8 cellular contexts compared by ENCODE assay signal in genomic region chr14:35808658-35809563, GRCh38. TPM values are rescaled to one million over a fixed set of nuclear protein-coding genes. Genes with fewer than 3 reads are reported as not detected.
DNase-seq lines count a peak whose midpoint lies in the region; ATAC-seq and TF ChIP-seq lines count a peak whose summit lies in the region.
"Not testable (repeated sequence)": the region's sequence is repeated elsewhere in the genome, so short reads cannot be mapped to it uniquely, and the experiment has no call there.

Gene RALGAPA1 (minus strand): TSS chr14:35809295. CDS start chr14:35808835, 460 bp downstream.

- peak; percentile 97 for DNase-seq in ELF-1 (ENCODE audit: low read depth, low spot score)
- DNase-seq in GOT3 (lab: John Stamatoyannopoulos, UW), result peak; percentile 40
- DNase-seq in RPMI8226, result peak; percentile 92
- DNase-seq in fibroblast of lung (ENCODE audit: low read depth in 2 of 2), result peak; percentile 98 to 99
- peak; percentile 83 to 98 (median 96) for DNase-seq in naive thymus-derived CD4-positive, alpha-beta T cell
- peak; percentile 92 for DNase-seq in stimulated activated naive B cell treated with anti-CD40 and anti-IgM and Interleukin-4, amounts not matched to agents 10 μg/mL and 1 μg/mL and 100 μg/mL, for 72 hours

- peak within 1 kb of the TSS; percentile 90 for H3K27ac Mint-ChIP-seq in activated T-helper 17 cell treated with anti-CD3 and anti-CD28 coated beads, Interleukin-2, amount 50 U/mL, for 72 hours
- H3K27ac Mint-ChIP-seq in naive thymus-derived CD4-positive, alpha-beta T cell, result peak within 1 kb of the TSS; percentile 80 to 100 (median 96)
- peak within 1 kb of the TSS; percentile 99 for H3K27ac Mint-ChIP-seq in stimulated activated naive B cell treated with anti-CD40 and anti-IgM and Interleukin-4, amounts not matched to agents 10 μg/mL and 1 μg/mL and 100 μg/mL, for 72 hours

- not testable (repeated sequence) for H3K27me3 ChIP-seq in fibroblast of lung (ENCODE audit: control insufficient read depth, insufficient read depth, low read length); naive thymus-derived CD4-positive, alpha-beta T cell (ENCODE audit: control insufficient read depth in 2 of 2, insufficient read depth in 2 of 2, low read length in 2 of 2)

- not testable (repeated sequence) for H3K27me3 Mint-ChIP-seq in activated T-helper 17 cell treated with anti-CD3 and anti-CD28 coated beads, Interleukin-2, amount 50 U/mL, for 72 hours; naive thymus-derived CD4-positive, alpha-beta T cell; stimulated activated naive B cell treated with anti-CD40 and anti-IgM and Interleukin-4, amounts not matched to agents 10 μg/mL and 1 μg/mL and 100 μg/mL, for 72 hours

- not testable (repeated sequence) for H3K9me3 ChIP-seq in fibroblast of lung (ENCODE audit: control insufficient read depth, insufficient read depth, low read depth, low read length); naive thymus-derived CD4-positive, alpha-beta T cell (ENCODE audit: control insufficient read depth in 2 of 3, low read length in 3 of 3)

- peak within 1 kb of the TSS; percentile 65 for H3K27ac ChIP-seq in fibroblast of lung (ENCODE audit: insufficient read depth, low read length)
- H3K27ac ChIP-seq in naive thymus-derived CD4-positive, alpha-beta T cell (ENCODE audit: low read depth, low read length), result peak within 1 kb of the TSS; percentile 77

- peak; percentile 94 for ATAC-seq in activated T-helper 17 cell treated with anti-CD3 and anti-CD28 coated beads, Interleukin-2, amount 50 U/mL, for 72 hours (replicated peaks)
- peak; percentile 98 for ATAC-seq in naive thymus-derived CD4-positive, alpha-beta T cell
- peak; percentile 97 for ATAC-seq in stimulated activated naive B cell treated with anti-CD40 and anti-IgM and Interleukin-4, amounts not matched to agents 10 μg/mL and 1 μg/mL and 100 μg/mL, for 72 hours (replicated peaks)

- H3K4me3 Mint-ChIP-seq in activated T-helper 17 cell treated with anti-CD3 and anti-CD28 coated beads, Interleukin-2, amount 50 U/mL, for 72 hours, result peak within 1 kb of the TSS; percentile 99
- H3K4me3 Mint-ChIP-seq in naive thymus-derived CD4-positive, alpha-beta T cell, result peak within 1 kb of the TSS; percentile 85 to 99 (median 98)
- peak within 1 kb of the TSS; percentile 99 to 100 for H3K4me3 Mint-ChIP-seq in stimulated activated naive B cell treated with anti-CD40 and anti-IgM and Interleukin-4, amounts not matched to agents 10 μg/mL and 1 μg/mL and 100 μg/mL, for 72 hours

- peak within 1 kb of the TSS; percentile 68 for H3K9ac ChIP-seq in fibroblast of lung (ENCODE audit: insufficient read depth, low read length)

- not testable (repeated sequence) for H3K4me1 Mint-ChIP-seq in activated T-helper 17 cell treated with anti-CD3 and anti-CD28 coated beads, Interleukin-2, amount 50 U/mL, for 72 hours
- H3K4me1 Mint-ChIP-seq in naive thymus-derived CD4-positive, alpha-beta T cell, result peaks cover 16 to 49% (median 32%) of the 10 kb centered on the region in 7 donors
- peaks cover 10 to 32% of the 10 kb centered on the region in 2 donors for H3K4me1 Mint-ChIP-seq in stimulated activated naive B cell treated with anti-CD40 and anti-IgM and Interleukin-4, amounts not matched to agents 10 μg/mL and 1 μg/mL and 100 μg/mL, for 72 hours

- intact Hi-C loops in naive thymus-derived CD4-positive, alpha-beta T cell (cut with micrococcal nuclease), result loop anchor here (1.0 to 5.0 kb wide), 13 partner anchors 13 to 1347 kb away; partner anchors contain the start of genes BRMS1L (in 2 of the 2), EAPP (in 2 of the 2), CFL2 (in 1 of the 2) and FAM177A1 (in 1 of the 2)

- peaks cover 12% of the 10 kb centered on the region for H3K36me3 Mint-ChIP-seq in activated T-helper 17 cell treated with anti-CD3 and anti-CD28 coated beads, Interleukin-2, amount 50 U/mL, for 72 hours (ENCODE audit: low read depth)
- not testable (repeated sequence) for H3K36me3 Mint-ChIP-seq in naive thymus-derived CD4-positive, alpha-beta T cell; stimulated activated naive B cell treated with anti-CD40 and anti-IgM and Interleukin-4, amounts not matched to agents 10 μg/mL and 1 μg/mL and 100 μg/mL, for 72 hours

- H3K4me1 ChIP-seq in fibroblast of lung (ENCODE audit: control insufficient read depth, extremely low read depth, insufficient read depth, low read length), result not testable (repeated sequence)
- peaks cover 14 to 16% of the 10 kb centered on the region in 2 donors for H3K4me1 ChIP-seq in naive thymus-derived CD4-positive, alpha-beta T cell (ENCODE audit: control insufficient read depth in 2 of 2, insufficient read depth in 2 of 2, low read length in 2 of 2)

- H4K20me1 ChIP-seq in fibroblast of lung (ENCODE audit: control insufficient read depth, extremely low read depth, insufficient read depth, low read length), result not testable (repeated sequence)

- TF ChIP-seq CTCF in LNCAP (IDR thresholded peaks at IDR 0.05) (peak; percentile 42; the same call in 1 of the 2 replicates), fibroblast of lung (conservative IDR thresholded peaks at IDR 0.05 in 1 of 2, IDR thresholded peaks at IDR 0.05 in 1 of 2; ENCODE audit: low read depth in 1 of 2, low read length in 2 of 2) (peak; percentile 32 to 49)

- H3K4me2 ChIP-seq in fibroblast of lung (ENCODE audit: extremely low read depth, insufficient read depth, low read length), result peak within 1 kb of the TSS; percentile 74

- H3K9me3 Mint-ChIP-seq in activated T-helper 17 cell treated with anti-CD3 and anti-CD28 coated beads, Interleukin-2, amount 50 U/mL, for 72 hours; naive thymus-derived CD4-positive, alpha-beta T cell; stimulated activated naive B cell treated with anti-CD40 and anti-IgM and Interleukin-4, amounts not matched to agents 10 μg/mL and 1 μg/mL and 100 μg/mL, for 72 hours: not testable (repeated sequence)

- H3K79me2 ChIP-seq in fibroblast of lung (ENCODE audit: control insufficient read depth, insufficient read depth, low read length), result peaks cover 20% of the 10 kb centered on the region

- H3K4me3 ChIP-seq in fibroblast of lung (replicated peaks in 1 of 4; ENCODE audit: control extremely low read depth in 1 of 4, insufficient read depth in 1 of 4, low read depth in 3 of 4, low read length in 4 of 4), result peak within 1 kb of the TSS; percentile 50 to 94 (median 78)
- peak within 1 kb of the TSS; percentile 80 for H3K4me3 ChIP-seq in naive thymus-derived CD4-positive, alpha-beta T cell (ENCODE audit: low read length)

- peak within 1 kb of the TSS; percentile 72 for H2AFZ ChIP-seq in fibroblast of lung (ENCODE audit: low read length)

- CTCF ChIA-PET in naive thymus-derived CD4-positive, alpha-beta T cell (lab: Charles Lee), result interaction anchor here (0.6 kb wide), 1 partner anchor 14 kb away, joined by 3 read pairs; no protein-coding TSS in a partner anchor

- POLR2A ChIA-PET in naive thymus-derived CD4-positive, alpha-beta T cell (lab: Charles Lee), result interaction anchor here (0.6 to 1.1 kb wide), 5 partner anchors 10 to 763 kb away, joined by 3 to 7 read pairs (median 3); partner anchors contain the start of gene BRMS1L

- not testable (repeated sequence) for H3K36me3 ChIP-seq in fibroblast of lung (ENCODE audit: control insufficient read depth, insufficient read depth, low read length); naive thymus-derived CD4-positive, alpha-beta T cell (ENCODE audit: control insufficient read depth in 2 of 3, insufficient read depth in 3 of 3, low read length in 3 of 3)

RNA-seq across cellular contexts. Expression of gene RALGAPA1, which starts in this region (rescaled TPM):
- 10 to 100 TPM; 32.8 to 36.5 TPM for total RNA-seq in activated T-helper 17 cell treated with anti-CD3 and anti-CD28 coated beads, Interleukin-2, amount 50 U/mL, for 72 hours
- 34.5 and 45.5 TPM in 2 replicates for total RNA-seq in fibroblast of lung
- 6.2 and 7.2 TPM in 2 replicates for polyA plus RNA-seq in fibroblast of lung
- polyA plus RNA-seq in fibroblast of lung (2012), result 4.3 and 4.6 TPM in 2 replicates
- polyA minus RNA-seq in fibroblast of lung (ENCODE audit: low replicate concordance), result 8.4 and 12.8 TPM in 2 replicates
- total RNA-seq in naive thymus-derived CD4-positive, alpha-beta T cell, result 10 to 100 TPM; 53.5 to 72.4 (median 68.9) TPM
- polyA plus RNA-seq in naive thymus-derived CD4-positive, alpha-beta T cell, result 10 to 100 TPM; 18.3 to 24.0 TPM

Comparison
In these comparisons a context has a peak if more than half of its experiments do, and no peak if none do; other contexts are left out.
1. Peak in every context shown above with its lines: DNase-seq, ATAC-seq, H3K4me3 ChIP-seq and H3K27ac ChIP-seq.
2. DNase-seq: peak in every context shown above with its lines; median percentile 98 in fibroblast of lung; 97 in ELF-1; 96 in naive thymus-derived CD4-positive, alpha-beta T cell; 92 in RPMI8226; 92 in stimulated activated naive B cell treated with anti-CD40 and anti-IgM and Interleukin-4, amounts not matched to agents 10 μg/mL and 1 μg/mL and 100 μg/mL, for 72 hours; 40 in GOT3.